24 cellular contexts compared by ENCODE assay signal in the genomic region with DNA sequence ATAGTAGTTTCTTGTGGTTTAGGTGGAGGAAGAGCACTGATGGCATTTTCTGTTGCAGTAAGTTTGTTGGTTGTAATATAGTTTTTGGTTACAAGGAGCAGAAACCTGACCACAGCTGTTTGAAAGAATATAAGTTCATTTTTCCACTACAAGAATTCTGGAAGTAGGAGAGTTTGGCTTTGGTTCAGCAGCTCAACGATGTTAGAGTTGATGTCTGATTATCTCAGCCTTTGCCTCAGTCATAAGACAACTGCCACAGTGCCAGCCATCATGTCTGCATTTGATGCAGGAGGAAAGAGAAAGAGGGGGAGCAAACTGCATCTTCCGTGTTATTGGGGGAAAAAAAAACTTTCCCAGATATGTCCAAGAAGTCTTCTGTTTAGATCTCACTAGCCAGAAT.
"Had no signal": no experiment of that assay in that cellular context is flagged by ENCODE, and none has a peak within 500 bp of the region (broad histone marks: within the 10 kb centered on the region; RNA-seq: fewer than 3 reads in every experiment).

No MANE protein-coding gene starts in this region.

- H3K4me1 Mint-ChIP-seq: activated CD4-positive, alpha-beta memory T cell treated with anti-CD3 and anti-CD28 coated beads, Interleukin-2, amount 10 ng/mL, durations not matched to agents 7 days and 5 days; activated CD4-positive, alpha-beta T cell treated with anti-CD3 and anti-CD28 coated beads, Interleukin-2, amount 10 ng/mL, durations not matched to agents 24 days and 14 days; activated naive CD8-positive, alpha-beta T cell treated with anti-CD3 and anti-CD28 coated beads, Interleukin-2, amount 50 U/mL, for 24 hours; central memory CD8-positive, alpha-beta T cell; immature natural killer cell; natural killer cell had no signal

- H3K27ac Mint-ChIP-seq: activated CD4-positive, alpha-beta memory T cell treated with anti-CD3 and anti-CD28 coated beads, Interleukin-2, amount 10 ng/mL, durations not matched to agents 7 days and 5 days; activated CD4-positive, alpha-beta T cell treated with anti-CD3 and anti-CD28 coated beads, Interleukin-2, amount 10 ng/mL, durations not matched to agents 24 days and 14 days; activated naive CD8-positive, alpha-beta T cell treated with anti-CD3 and anti-CD28 coated beads, Interleukin-2, amount 50 U/mL, for 24 hours; immature natural killer cell; mesothelial cell of epicardium; natural killer cell; progenitor cell of endocrine pancreas had no signal

- H3K4me3 ChIP-seq: esophagus muscularis mucosa, hepatocyte, upper lobe of right lung had no signal

- H3K4me3 Mint-ChIP-seq: activated CD4-positive, alpha-beta memory T cell treated with anti-CD3 and anti-CD28 coated beads, Interleukin-2, amount 10 ng/mL, durations not matched to agents 7 days and 5 days; activated CD4-positive, alpha-beta T cell treated with anti-CD3 and anti-CD28 coated beads, Interleukin-2, amount 10 ng/mL, durations not matched to agents 24 days and 14 days; activated naive CD8-positive, alpha-beta T cell treated with anti-CD3 and anti-CD28 coated beads, Interleukin-2, amount 50 U/mL, for 24 hours; central memory CD8-positive, alpha-beta T cell; immature natural killer cell; mesothelial cell of epicardium; natural killer cell had no signal

- H3K27me3 Mint-ChIP-seq: activated CD4-positive, alpha-beta memory T cell treated with anti-CD3 and anti-CD28 coated beads, Interleukin-2, amount 10 ng/mL, durations not matched to agents 7 days and 5 days; activated CD4-positive, alpha-beta T cell treated with anti-CD3 and anti-CD28 coated beads, Interleukin-2, amount 10 ng/mL, durations not matched to agents 24 days and 14 days; central memory CD8-positive, alpha-beta T cell; progenitor cell of endocrine pancreas had no signal

- H3K27me3 ChIP-seq: esophagus muscularis mucosa, hepatocyte, upper lobe of right lung had no signal

- H3K36me3 ChIP-seq: esophagus muscularis mucosa, upper lobe of right lung had no signal

- H3K36me3 Mint-ChIP-seq: immature natural killer cell, mesothelial cell of epicardium, natural killer cell had no signal

- H3K9me3 Mint-ChIP-seq: activated CD4-positive, alpha-beta memory T cell treated with anti-CD3 and anti-CD28 coated beads, Interleukin-2, amount 10 ng/mL, durations not matched to agents 7 days and 5 days; activated CD4-positive, alpha-beta T cell treated with anti-CD3 and anti-CD28 coated beads, Interleukin-2, amount 10 ng/mL, durations not matched to agents 24 days and 14 days; activated naive CD8-positive, alpha-beta T cell treated with anti-CD3 and anti-CD28 coated beads, Interleukin-2, amount 50 U/mL, for 24 hours; mesothelial cell of epicardium had no signal

- DNase-seq: activated CD4-positive, alpha-beta memory T cell treated with anti-CD3 and anti-CD28 coated beads, Interleukin-2, amount 10 ng/mL, durations not matched to agents 7 days and 5 days; activated CD4-positive, alpha-beta T cell treated with anti-CD3 and anti-CD28 coated beads, Interleukin-2, amount 10 ng/mL, durations not matched to agents 24 days and 14 days; activated gamma-delta T cell; activated naive CD4-positive, alpha-beta T cell treated with anti-CD3 and anti-CD28 coated beads, Interleukin-2, amount 50 U/mL, for 16 hours; activated naive CD8-positive, alpha-beta T cell treated with anti-CD3 and anti-CD28 coated beads, Interleukin-2, amount 50 U/mL, for 24 hours; activated T-cell treated with anti-CD3 and anti-CD28 coated beads for 4 hours; dorsolateral prefrontal cortex; foreskin fibroblast; immature natural killer cell; kidney glomerular epithelial cell; left ventricle myocardium superior; mammary epithelial cell; natural killer cell; retina; stimulated activated CD4-positive, alpha-beta T cell treated with anti-CD3 and anti-CD28 coated beads, Interleukin-4, amount 100 ng/mL, for 4 hours; stimulated activated naive CD8-positive, alpha-beta T cell treated with anti-CD3 and anti-CD28 coated beads, Interleukin-15, Interleukin-2, amounts not matched to agents 100 U/mL and 50 U/mL, for 24 hours; upper lobe of right lung had no signal

- H3K27ac ChIP-seq: dorsolateral prefrontal cortex, esophagus muscularis mucosa, hepatocyte, upper lobe of right lung, VCaP had no signal

- ATAC-seq: activated CD4-positive, CD25-positive, alpha-beta regulatory T cell treated with anti-CD3 and anti-CD28 coated beads, Interleukin-2, amount 50 U/mL, for 24 hours; activated naive CD8-positive, alpha-beta T cell treated with anti-CD3 and anti-CD28 coated beads, Interleukin-2, amount 50 U/mL, for 24 hours; left ventricle myocardium superior; natural killer cell; stimulated activated naive CD8-positive, alpha-beta T cell treated with anti-CD3 and anti-CD28 coated beads, Interleukin-15, Interleukin-2, amounts not matched to agents 100 U/mL and 50 U/mL, for 24 hours; upper lobe of right lung had no signal

- H3K4me1 ChIP-seq: upper lobe of right lung had no signal

- H2AFZ ChIP-seq: hepatocyte had no signal

- H3K9me3 ChIP-seq: esophagus muscularis mucosa, upper lobe of right lung had no signal
